9 cellular contexts compared by ENCODE assay signal in genomic region chr6:7003041-7003440, GRCh38.
"Had no signal": no experiment of that assay in that cellular context is flagged by ENCODE, and none has a peak within 500 bp of the region (broad histone marks: within the 10 kb centered on the region; RNA-seq: fewer than 3 reads in every experiment).

No MANE protein-coding gene starts in this region.

- H3K36me3 ChIP-seq: HAP-1 had no signal

- H3K9ac ChIP-seq: GM23248 had no signal

- ATAC-seq: HCT116, HepG2 had no signal

- DNase-seq: GM23248, H7, HFFc6, IMR-90, KBM-7 had no signal

- H3K9me3 ChIP-seq: HAP-1 had no signal

- H3K27ac Mint-ChIP-seq: HFFc6 had no signal

- H3K4me3 ChIP-seq: GM23248, HAP-1 had no signal

- H3K4me3 Mint-ChIP-seq: HFFc6 had no signal

- H3K4me1 ChIP-seq: HAP-1 had no signal

- H2AFZ ChIP-seq: GM23248 had no signal

- H3K9me3 Mint-ChIP-seq: HFFc6 had no signal

- H3K27ac ChIP-seq: GM23248, HL-60 had no signal

- FAIRE-seq: HepG2 had no signal
